Comparison of ENCODE assay signal across 1 cellular context in the genomic region with DNA sequence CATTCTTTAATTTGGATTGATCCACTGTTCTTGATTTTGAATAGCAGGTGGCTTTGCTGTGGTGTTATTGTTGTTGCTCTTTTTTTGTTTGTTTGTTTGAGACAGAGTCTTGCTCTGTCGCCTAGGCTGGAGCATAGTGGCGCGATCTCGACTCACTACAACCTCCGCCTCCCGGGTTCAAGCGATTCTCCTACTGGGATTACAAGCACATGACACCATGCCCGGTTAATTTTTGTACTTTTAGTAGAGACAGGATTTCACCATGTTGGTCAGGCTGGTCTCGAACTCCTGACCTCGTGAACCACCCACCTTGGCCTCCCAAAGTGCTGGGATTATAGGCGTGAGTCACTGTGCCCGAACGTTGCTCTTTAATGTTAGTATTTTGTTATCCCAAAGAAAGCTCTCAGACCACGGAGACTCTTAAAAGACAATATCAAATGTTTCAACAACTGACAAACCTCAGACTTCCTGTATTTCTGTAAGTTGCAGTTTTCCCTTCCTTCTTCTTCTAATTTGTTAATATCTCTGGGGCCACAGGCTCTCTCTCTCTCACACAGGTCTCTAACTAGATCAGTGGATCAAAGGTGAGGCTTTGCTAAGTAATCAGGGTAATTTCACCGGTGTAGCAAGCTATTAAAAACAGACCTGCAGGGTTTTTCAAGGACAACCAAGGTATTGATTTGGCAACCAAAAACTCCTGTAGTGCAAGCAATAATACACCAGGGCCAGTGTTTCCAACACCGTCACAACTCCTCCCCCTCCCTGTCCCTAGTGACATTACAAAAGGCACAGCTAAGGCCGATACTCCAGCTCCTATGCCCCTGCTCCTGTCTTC.
TF ChIP-seq lines count a peak whose summit lies in the region.

No MANE protein-coding gene starts in this region.

TF ChIP-seq in HepG2, 621 proteins besides CTCF, POLR2A, EP300 and RAD21 (continued from another document and continues in another):
- TF ChIP-seq NFAT5 (CRISPR knock-in tag; IDR thresholded peaks at IDR 0.05), result no peak
- 0 out of 2 replicates have a peak, but pooled peaks have one; percentile 26 for TF ChIP-seq ZNF766 (CRISPR knock-in tag; IDR thresholded peaks at IDR 0.05; ENCODE audit: borderline replicate concordance)
- TF ChIP-seq, protein P1, sequence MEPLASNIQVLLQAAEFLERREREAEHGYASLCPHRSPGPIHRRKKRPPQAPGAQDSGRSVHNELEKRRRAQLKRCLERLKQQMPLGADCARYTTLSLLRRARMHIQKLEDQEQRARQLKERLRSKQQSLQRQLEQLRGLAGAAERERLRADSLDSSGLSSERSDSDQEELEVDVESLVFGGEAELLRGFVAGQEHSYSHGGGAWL (CRISPR knock-in tag; IDR thresholded peaks at IDR 0.05), result no peak
- no peak for TF ChIP-seq NFRKB (IDR thresholded peaks at IDR 0.05)
- peak; percentile 84 for TF ChIP-seq CREB1 (IDR thresholded peaks at IDR 0.05)
- TF ChIP-seq CREB1 (CRISPR knock-in tag; IDR thresholded peaks at IDR 0.05), result peak; percentile 86
- TF ChIP-seq ZNF256 (CRISPR knock-in tag; conservative IDR thresholded peaks at IDR 0.05), result no peak
- peak; percentile 83 for TF ChIP-seq KDM3A (CRISPR knock-in tag; IDR thresholded peaks at IDR 0.05; ENCODE audit: low read depth)
- TF ChIP-seq ZNF510 (CRISPR knock-in tag; IDR thresholded peaks at IDR 0.05; ENCODE audit: low read depth), result peak; percentile 59; the same call in 1 of the 2 replicates
- peak; percentile 95 for TF ChIP-seq ASH2L (IDR thresholded peaks at IDR 0.05; ENCODE audit: insufficient read length, low read depth, low read length)
- no peak for TF ChIP-seq HOXA7 (CRISPR knock-in tag; IDR thresholded peaks at IDR 0.05)
- TF ChIP-seq ZNF33A (CRISPR knock-in tag; IDR thresholded peaks at IDR 0.05; ENCODE audit: borderline replicate concordance), result peak; percentile 85; the same call in 1 of the 2 replicates
- TF ChIP-seq ZNF547 (CRISPR knock-in tag; IDR thresholded peaks at IDR 0.05), result peak; percentile 79; the same call in 1 of the 2 replicates
- TF ChIP-seq SP1 (IDR thresholded peaks at IDR 0.05), result no peak
- no peak for TF ChIP-seq SP1 (CRISPR knock-in tag; IDR thresholded peaks at IDR 0.05)
- TF ChIP-seq TCF7L2 (IDR thresholded peaks at IDR 0.05; ENCODE audit: low read depth, low read length), result 0 out of 2 replicates have a peak, but pooled peaks have one; percentile 10
- TF ChIP-seq, protein P2, sequence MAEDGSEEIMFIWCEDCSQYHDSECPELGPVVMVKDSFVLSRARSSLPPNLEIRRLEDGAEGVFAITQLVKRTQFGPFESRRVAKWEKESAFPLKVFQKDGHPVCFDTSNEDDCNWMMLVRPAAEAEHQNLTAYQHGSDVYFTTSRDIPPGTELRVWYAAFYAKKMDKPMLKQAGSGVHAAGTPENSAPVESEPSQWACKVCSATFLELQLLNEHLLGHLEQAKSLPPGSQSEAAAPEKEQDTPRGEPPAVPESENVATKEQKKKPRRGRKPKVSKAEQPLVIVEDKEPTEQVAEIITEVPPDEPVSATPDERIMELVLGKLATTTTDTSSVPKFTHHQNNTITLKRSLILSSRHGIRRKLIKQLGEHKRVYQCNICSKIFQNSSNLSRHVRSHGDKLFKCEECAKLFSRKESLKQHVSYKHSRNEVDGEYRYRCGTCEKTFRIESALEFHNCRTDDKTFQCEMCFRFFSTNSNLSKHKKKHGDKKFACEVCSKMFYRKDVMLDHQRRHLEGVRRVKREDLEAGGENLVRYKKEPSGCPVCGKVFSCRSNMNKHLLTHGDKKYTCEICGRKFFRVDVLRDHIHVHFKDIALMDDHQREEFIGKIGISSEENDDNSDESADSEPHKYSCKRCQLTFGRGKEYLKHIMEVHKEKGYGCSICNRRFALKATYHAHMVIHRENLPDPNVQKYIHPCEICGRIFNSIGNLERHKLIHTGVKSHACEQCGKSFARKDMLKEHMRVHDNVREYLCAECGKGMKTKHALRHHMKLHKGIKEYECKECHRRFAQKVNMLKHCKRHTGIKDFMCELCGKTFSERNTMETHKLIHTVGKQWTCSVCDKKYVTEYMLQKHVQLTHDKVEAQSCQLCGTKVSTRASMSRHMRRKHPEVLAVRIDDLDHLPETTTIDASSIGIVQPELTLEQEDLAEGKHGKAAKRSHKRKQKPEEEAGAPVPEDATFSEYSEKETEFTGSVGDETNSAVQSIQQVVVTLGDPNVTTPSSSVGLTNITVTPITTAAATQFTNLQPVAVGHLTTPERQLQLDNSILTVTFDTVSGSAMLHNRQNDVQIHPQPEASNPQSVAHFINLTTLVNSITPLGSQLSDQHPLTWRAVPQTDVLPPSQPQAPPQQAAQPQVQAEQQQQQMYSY (CRISPR knock-in tag; IDR thresholded peaks at IDR 0.05), result no peak
- no peak for TF ChIP-seq FIP1L1 (IDR thresholded peaks at IDR 0.05; ENCODE audit: borderline replicate concordance, insufficient read depth, low read depth, low read length)
- peak; percentile 63; the same call in 1 of the 2 replicates for TF ChIP-seq ARNTL (CRISPR knock-in tag; IDR thresholded peaks at IDR 0.05)
- no peak for TF ChIP-seq NFE2L1 (CRISPR knock-in tag; IDR thresholded peaks at IDR 0.05; ENCODE audit: borderline replicate concordance)
- no peak; the same call in 1 of the 2 replicates for TF ChIP-seq JUN (CRISPR knock-in tag; IDR thresholded peaks at IDR 0.05)
- TF ChIP-seq NCOA1 (CRISPR knock-in tag; IDR thresholded peaks at IDR 0.05), result 0 out of 2 replicates have a peak, but pooled peaks have one; percentile 54
- TF ChIP-seq, protein P3, sequence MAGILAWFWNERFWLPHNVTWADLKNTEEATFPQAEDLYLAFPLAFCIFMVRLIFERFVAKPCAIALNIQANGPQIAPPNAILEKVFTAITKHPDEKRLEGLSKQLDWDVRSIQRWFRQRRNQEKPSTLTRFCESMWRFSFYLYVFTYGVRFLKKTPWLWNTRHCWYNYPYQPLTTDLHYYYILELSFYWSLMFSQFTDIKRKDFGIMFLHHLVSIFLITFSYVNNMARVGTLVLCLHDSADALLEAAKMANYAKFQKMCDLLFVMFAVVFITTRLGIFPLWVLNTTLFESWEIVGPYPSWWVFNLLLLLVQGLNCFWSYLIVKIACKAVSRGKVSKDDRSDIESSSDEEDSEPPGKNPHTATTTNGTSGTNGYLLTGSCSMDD (CRISPR knock-in tag; IDR thresholded peaks at IDR 0.05), result no peak
- TF ChIP-seq ZNF597 (CRISPR knock-in tag; IDR thresholded peaks at IDR 0.05), result no peak
- TF ChIP-seq, protein P4, sequence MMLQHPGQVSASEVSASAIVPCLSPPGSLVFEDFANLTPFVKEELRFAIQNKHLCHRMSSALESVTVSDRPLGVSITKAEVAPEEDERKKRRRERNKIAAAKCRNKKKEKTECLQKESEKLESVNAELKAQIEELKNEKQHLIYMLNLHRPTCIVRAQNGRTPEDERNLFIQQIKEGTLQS (CRISPR knock-in tag; IDR thresholded peaks at IDR 0.05), result no peak; the same call in 1 of the 2 replicates
- peak; percentile 55; the same call in 1 of the 2 replicates for TF ChIP-seq SIX4 (CRISPR knock-in tag; IDR thresholded peaks at IDR 0.05)
- TF ChIP-seq ZNF816 (CRISPR knock-in tag; IDR thresholded peaks at IDR 0.05; ENCODE audit: borderline replicate concordance), result peak; percentile 93
- TF ChIP-seq GATAD1 (CRISPR knock-in tag; IDR thresholded peaks at IDR 0.05), result peak; percentile 57; the same call in 1 of the 2 replicates
- TF ChIP-seq ZMYM3 (CRISPR knock-in tag; IDR thresholded peaks at IDR 0.05), result peak; percentile 97
- no peak for TF ChIP-seq ZNF776 (CRISPR knock-in tag; IDR thresholded peaks at IDR 0.05)
- peak; percentile 73 for TF ChIP-seq ZNF792 (CRISPR knock-in tag; IDR thresholded peaks at IDR 0.05)
- TF ChIP-seq ISL2 (CRISPR knock-in tag; IDR thresholded peaks at IDR 0.05), result peak; percentile 96
- peak; percentile 68 for TF ChIP-seq POLR2AphosphoS5 (IDR thresholded peaks at IDR 0.05; ENCODE audit: low read depth, low read length)
- TF ChIP-seq ZNF20 (CRISPR knock-in tag; IDR thresholded peaks at IDR 0.05), result no peak
- TF ChIP-seq SPEN (CRISPR knock-in tag; IDR thresholded peaks at IDR 0.05; ENCODE audit: low read depth), result 0 out of 2 replicates have a peak, but pooled peaks have one; percentile 43
- no peak for TF ChIP-seq ZNF839 (CRISPR knock-in tag; IDR thresholded peaks at IDR 0.05; ENCODE audit: borderline replicate concordance)
- TF ChIP-seq GATAD2A (CRISPR knock-in tag; IDR thresholded peaks at IDR 0.05), result peak; percentile 98
- TF ChIP-seq U2AF1 (optimal IDR thresholded peaks at IDR 0.05; ENCODE audit: low read depth, low read length), result no peak
- TF ChIP-seq ZNF646 (CRISPR knock-in tag; IDR thresholded peaks at IDR 0.05), result peak; percentile 73
- TF ChIP-seq ZNF850 (CRISPR knock-in tag; conservative IDR thresholded peaks at IDR 0.05), result no peak; the same call in 1 of the 2 replicates
- TF ChIP-seq ZNF616 (CRISPR knock-in tag; IDR thresholded peaks at IDR 0.05; ENCODE audit: low read depth), result no peak
- peak; percentile 72 for TF ChIP-seq YEATS4 (CRISPR knock-in tag; IDR thresholded peaks at IDR 0.05; ENCODE audit: borderline replicate concordance)
